Comparison of ENCODE assay signal across 13 cellular contexts in the genomic region with DNA sequence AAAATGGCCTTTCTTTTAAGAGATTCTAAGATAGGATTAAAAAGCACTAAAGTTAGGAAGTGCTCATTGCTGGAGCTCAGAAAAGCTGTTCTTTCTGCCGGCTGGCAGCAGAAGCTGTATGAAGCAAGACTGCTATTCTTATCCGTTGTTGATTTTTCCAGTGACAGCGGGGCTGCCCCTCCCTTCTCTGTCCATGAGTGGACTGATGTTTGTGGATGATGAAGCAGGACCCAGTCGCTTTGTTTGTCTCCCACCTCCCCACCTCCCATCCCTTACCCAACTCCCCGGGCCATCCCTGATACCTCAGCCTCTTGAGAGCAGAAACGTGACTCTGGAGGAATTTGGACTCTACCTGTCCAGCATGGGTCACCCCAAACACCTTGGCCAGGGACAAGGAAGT. TPM values are rescaled to one million over a fixed set of nuclear protein-coding genes. Genes with fewer than 3 reads are reported as not detected.
A peak's percentile ranks its signal among the peaks of the same experiment; 100 is the strongest.
DNase-seq lines count a peak whose midpoint lies in the region; ATAC-seq and TF ChIP-seq lines count a peak whose summit lies in the region.
"Had no signal": no experiment of that assay in that cellular context is flagged by ENCODE, and none has a peak within 500 bp of the region (broad histone marks: within the 10 kb centered on the region; RNA-seq: fewer than 3 reads in every experiment).

No MANE protein-coding gene starts in this region.

- H3K4me1 Mint-ChIP-seq in effector memory CD8-positive, alpha-beta T cell (ENCODE audit: low read depth in 2 of 2) = peaks cover 2 to 7% of the 10 kb centered on the region in 2 donors

- H3K27ac Mint-ChIP-seq in effector memory CD8-positive, alpha-beta T cell = no peak overlapping the region
- H3K27ac Mint-ChIP-seq: activated CD8-positive, alpha-beta memory T cell treated with anti-CD3 and anti-CD28 coated beads, Interleukin-2, amount 10 ng/mL, durations not matched to agents 7 days and 5 days had no signal

- no peaks in the 10 kb centered on the region for H3K27me3 ChIP-seq in ascending aorta

- no peak overlapping the region for H3K4me3 Mint-ChIP-seq in effector memory CD8-positive, alpha-beta T cell
- H3K4me3 Mint-ChIP-seq: activated CD8-positive, alpha-beta memory T cell treated with anti-CD3 and anti-CD28 coated beads, Interleukin-2, amount 10 ng/mL, durations not matched to agents 7 days and 5 days had no signal

- no peak for TF ChIP-seq CTCF in ascending aorta (IDR thresholded peaks at IDR 0.05)

- intact Hi-C loops in ascending aorta (cut with DNase I) = loop anchor here (1.0 to 5.0 kb wide), 3 partner anchors 13 to 202 kb away; partner anchors contain the start of genes SFMBT1 and STIMATE
- intact Hi-C loops in left ventricle myocardium superior (cut with micrococcal nuclease) = no loop called here

- no peaks in the 10 kb centered on the region for H3K9me3 Mint-ChIP-seq in effector memory CD8-positive, alpha-beta T cell

- H3K4me3 ChIP-seq in ascending aorta = peak overlapping the region in 1 of 2 donors; percentile 25

- peaks cover 35 to 52% of the 10 kb centered on the region in 2 donors for H3K36me3 ChIP-seq in ascending aorta

- no peaks in the 10 kb centered on the region for H3K27me3 Mint-ChIP-seq in effector memory CD8-positive, alpha-beta T cell
- H3K27me3 Mint-ChIP-seq: activated CD8-positive, alpha-beta memory T cell treated with anti-CD3 and anti-CD28 coated beads, Interleukin-2, amount 10 ng/mL, durations not matched to agents 7 days and 5 days had no signal

- ATAC-seq in left ventricle myocardium superior = peak; percentile 74
- no peak for ATAC-seq in GM19324 (IDR thresholded peaks at IDR 0.05; ENCODE audit: low FRiP score, unreplicated experiment)
- no peak for ATAC-seq in HG03521 (IDR thresholded peaks at IDR 0.05; ENCODE audit: unreplicated experiment)
- ATAC-seq in effector memory CD8-positive, alpha-beta T cell (replicated peaks) = no peak

- peaks cover 28% of the 10 kb centered on the region for H3K36me3 Mint-ChIP-seq in effector memory CD8-positive, alpha-beta T cell (ENCODE audit: insufficient read depth)

- DNase-seq in GF-D8 (lab: John Stamatoyannopoulos, UW) (peak; percentile 63), ascending aorta (ENCODE audit: low spot score in 2 of 2) (peak; percentile 58 to 91), left ventricle myocardium superior (peak; percentile 67), putamen (ENCODE audit: low spot score) (peak; percentile 37), islet precursor cell (no peak)
- no peak for DNase-seq in effector memory CD8-positive, alpha-beta T cell
- DNase-seq: activated CD8-positive, alpha-beta memory T cell treated with anti-CD3 and anti-CD28 coated beads, Interleukin-2, amount 10 ng/mL, durations not matched to agents 7 days and 5 days; cortex of kidney; NCI-H1105 treated with DMSO at 0.1 percent for 48 hours had no signal

- peaks cover 11 to 29% of the 10 kb centered on the region in 2 donors for H3K4me1 ChIP-seq in ascending aorta

- peak overlapping the region; percentile 89 to 92 for H3K27ac ChIP-seq in ascending aorta

- H3K9me3 ChIP-seq in ascending aorta = no peaks in the 10 kb centered on the region
- H3K9me3 ChIP-seq: SK-N-SH had no signal

RNA-seq across cellular contexts. Expression of gene MUSTN1, which starts 10.3 kb away (rescaled TPM):
- 132 TPM for total RNA-seq in ascending aorta
- total RNA-seq in left ventricle myocardium superior = 10.9 TPM
- total RNA-seq: kidney epithelial cell had no signal

RNA-seq across cellular contexts. Expression of gene ITIH4, which starts 14.7 kb away (rescaled TPM):
- total RNA-seq in ascending aorta = 9.8 TPM
- total RNA-seq in left ventricle myocardium superior = 4.1 TPM

RNA-seq across cellular contexts. Expression of gene ITIH3, which starts 50.6 kb away (rescaled TPM):
- 38.3 TPM for total RNA-seq in ascending aorta
- not detected for total RNA-seq in left ventricle myocardium superior
- total RNA-seq: activated CD8-positive, alpha-beta memory T cell treated with anti-CD3 and anti-CD28 coated beads, Interleukin-2, amount 10 ng/mL, durations not matched to agents 7 days and 5 days; kidney epithelial cell had no signal

RNA-seq across cellular contexts. Expression of gene STIMATE, which starts 52.2 kb away (rescaled TPM):
- total RNA-seq in ascending aorta (18.9 TPM), left ventricle myocardium superior (9.0 TPM)

Comparison
In these comparisons a context has a peak if more than half of its experiments do, and no peak if none do; other contexts are left out.
1. DNase-seq: peak in GF-D8 (single experiment), ascending aorta (2 of 2), left ventricle myocardium superior (single experiment) and putamen (single experiment); none in islet precursor cell (single experiment) and effector memory CD8-positive, alpha-beta T cell (0 of 3).
2. RNA of gene MUSTN1, which starts 10.3 kb away (total RNA-seq): 132 TPM in ascending aorta (single experiment); 10.9 TPM in left ventricle myocardium superior (single experiment); every median in the first group is over 10 times any median in the second.
3. RNA of gene ITIH3, which starts 50.6 kb away (total RNA-seq): 38.3 TPM in ascending aorta (single experiment); not detected in left ventricle myocardium superior (single experiment); every median in the first group is over 10 times any median in the second.